Comparison of ENCODE assay signal across 14 cellular contexts in genomic region chr1:205950826-205951549, GRCh38. TPM values are rescaled to one million over a fixed set of nuclear protein-coding genes. Genes with fewer than 3 reads are reported as not detected.
DNase-seq lines count a peak whose midpoint lies in the region; ATAC-seq and TF ChIP-seq lines count a peak whose summit lies in the region.
"Had no signal": no experiment of that assay in that cellular context is flagged by ENCODE, and none has a peak within 500 bp of the region (broad histone marks: within the 10 kb centered on the region; RNA-seq: fewer than 3 reads in every experiment).

No MANE protein-coding gene starts in this region.

- peak overlapping the region in 1 of 2 donors; percentile 46 for H3K4me3 Mint-ChIP-seq in CD14-positive monocyte
- H3K4me3 Mint-ChIP-seq: CD4-positive, alpha-beta memory T cell; effector memory CD8-positive, alpha-beta T cell; stimulated activated effector memory CD8-positive, alpha-beta T cell treated with anti-CD3 and anti-CD28 coated beads, Interleukin-12 subunit alpha, Interleukin-12 subunit beta, amount 100 ng/mL, for 72 hours had no signal

- 75 to 79% methylated on average over 7 of the region's 7 CpGs for WGBS in lung, 2 donors

- H3K9me3 Mint-ChIP-seq in CD14-positive monocyte, result peaks cover 0 to 1% (median 0%) of the 10 kb centered on the region in 7 donors
- H3K9me3 Mint-ChIP-seq: effector memory CD8-positive, alpha-beta T cell; stimulated activated effector memory CD8-positive, alpha-beta T cell treated with anti-CD3 and anti-CD28 coated beads, Interleukin-12 subunit alpha, Interleukin-12 subunit beta, amount 100 ng/mL, for 72 hours had no signal

- peaks cover 0 to 14% of the 10 kb centered on the region in 2 donors for H3K4me1 ChIP-seq in lung (ENCODE audit: control insufficient read depth in 2 of 2, insufficient read depth in 2 of 2, low read length in 2 of 2)
- H3K4me1 ChIP-seq: parathyroid adenoma had no signal

- H3K4me3 ChIP-seq in WERI-Rb-1 (ENCODE audit: low read depth, low read length) (no peak overlapping the region), lung (no peak overlapping the region)

- TF ChIP-seq CTCF in CD14-positive monocyte (IDR thresholded peaks at IDR 0.05) (no peak), WERI-Rb-1 (IDR thresholded peaks at IDR 0.05; ENCODE audit: low read depth, low read length) (peak; percentile 19; the same call in 1 of the 2 replicates), lung (IDR thresholded peaks at IDR 0.05; ENCODE audit: control extremely low read depth, extremely low read depth) (no peak)

- peak; percentile 51 for ATAC-seq in lung (ENCODE audit: insufficient read depth, low FRiP score)
- no peak for ATAC-seq in GM21619 (IDR thresholded peaks at IDR 0.05; ENCODE audit: unreplicated experiment)
- ATAC-seq: effector memory CD8-positive, alpha-beta T cell; stimulated activated effector memory CD8-positive, alpha-beta T cell treated with anti-CD3 and anti-CD28 coated beads, Interleukin-12 subunit alpha, Interleukin-12 subunit beta, amount 100 ng/mL, for 72 hours had no signal

- H3K27ac Mint-ChIP-seq in CD14-positive monocyte, result peak overlapping the region in 5 of 7 donors; percentile 64 to 77 (median 66)
- H3K27ac Mint-ChIP-seq: CD4-positive, alpha-beta memory T cell; effector memory CD8-positive, alpha-beta T cell; stimulated activated effector memory CD8-positive, alpha-beta T cell treated with anti-CD3 and anti-CD28 coated beads, Interleukin-12 subunit alpha, Interleukin-12 subunit beta, amount 100 ng/mL, for 72 hours had no signal

- peaks cover 4 to 11% (median 7%) of the 10 kb centered on the region in 3 donors for H3K27me3 Mint-ChIP-seq in CD14-positive monocyte (ENCODE audit: low read depth in 3 of 3)

- DNase-seq in CD14-positive monocyte (ENCODE audit: low spot score), result peak; percentile 67
- DNase-seq in LHCN-M2 (ENCODE audit: low read depth), result peak; percentile 83
- DNase-seq in WERI-Rb-1, result no peak
- no peak for DNase-seq in lung (ENCODE audit: low spot score)
- no peak for DNase-seq in NCI-H1105 treated with DMSO at 0.1 percent for 48 hours (lab: John Stamatoyannopoulos, UW)
- DNase-seq in stimulated activated CD4-positive, alpha-beta T cell treated with anti-CD3 and anti-CD28 coated beads, Interleukin-4, amount 100 ng/mL, for 4 hours, result no peak
- no peak for DNase-seq in NCI-H1092 (lab: John Stamatoyannopoulos, UW)
- DNase-seq: amniotic stem cell; CD4-positive, alpha-beta memory T cell; effector memory CD8-positive, alpha-beta T cell; NCI-H2081 had no signal

- H3K27ac ChIP-seq in WERI-Rb-1 (no peak overlapping the region), lung (ENCODE audit: low read depth in 1 of 2, low read length in 1 of 2) (no peak overlapping the region)
- H3K27ac ChIP-seq: parathyroid adenoma had no signal

- no peaks in the 10 kb centered on the region for H3K27me3 ChIP-seq in WERI-Rb-1 (ENCODE audit: insufficient read depth, low read depth, severe bottlenecking)
- H3K27me3 ChIP-seq in lung (ENCODE audit: control insufficient read depth, insufficient read depth), result no peaks in the 10 kb centered on the region

- peaks cover 33% of the 10 kb centered on the region for H3K4me1 Mint-ChIP-seq in CD14-positive monocyte
- H3K4me1 Mint-ChIP-seq: CD4-positive, alpha-beta memory T cell; stimulated activated effector memory CD8-positive, alpha-beta T cell treated with anti-CD3 and anti-CD28 coated beads, Interleukin-12 subunit alpha, Interleukin-12 subunit beta, amount 100 ng/mL, for 72 hours had no signal

- intact Hi-C loops in CD14-positive monocyte (cut with micrococcal nuclease), result no loop called here

- H3K9me3 ChIP-seq in WERI-Rb-1 (ENCODE audit: severe bottlenecking) (peaks cover 6% of the 10 kb centered on the region), lung (ENCODE audit: control insufficient read depth in 2 of 2, insufficient read depth in 1 of 2, low read length in 1 of 2) (no peaks in the 10 kb centered on the region)

- H3K36me3 Mint-ChIP-seq in CD14-positive monocyte, result no peaks in the 10 kb centered on the region
- H3K36me3 Mint-ChIP-seq: CD4-positive, alpha-beta memory T cell; stimulated activated effector memory CD8-positive, alpha-beta T cell treated with anti-CD3 and anti-CD28 coated beads, Interleukin-12 subunit alpha, Interleukin-12 subunit beta, amount 100 ng/mL, for 72 hours had no signal

- H3K36me3 ChIP-seq in WERI-Rb-1 (no peaks in the 10 kb centered on the region), lung (ENCODE audit: control insufficient read depth in 2 of 2, insufficient read depth in 2 of 2, low read length in 2 of 2) (no peaks in the 10 kb centered on the region)

RNA-seq across cellular contexts. Expression of gene SLC26A9, which starts 7.7 kb away (rescaled TPM):
- not detected for polyA plus RNA-seq in CD14-positive monocyte
- not detected in 2 replicates for total RNA-seq in LHCN-M2 (2014; rRNA removed)
- not detected for polyA plus RNA-seq in LHCN-M2 (2012)
- 10 to 100 TPM in 1 of 2 donors, under 1 TPM in 1; 0.14 to 30.3 TPM for total RNA-seq in lung
- 10 to 100 TPM; 14.2 to 17.3 TPM for polyA plus RNA-seq in lung
- total RNA-seq: CD4-positive, alpha-beta memory T cell had no signal
- polyA plus RNA-seq: CD4-positive, alpha-beta memory T cell had no signal

RNA-seq across cellular contexts. Expression of gene RAB7B, which starts 52.2 kb away (rescaled TPM):
- polyA plus RNA-seq in CD14-positive monocyte (under 1 TPM; 0.41 to 0.52 TPM), lung (1 to 10 TPM; 3.4 to 5.3 TPM)
- total RNA-seq in LHCN-M2 (2014; rRNA removed) (3.4 and 3.9 TPM in 2 replicates), lung (10 to 100 TPM in 1 of 2 donors, 1 to 10 TPM in 1; 3.6 to 16.2 TPM)
- polyA plus RNA-seq in LHCN-M2 (2012), result 5.8 TPM
- polyA plus RNA-seq: CD4-positive, alpha-beta memory T cell had no signal

Comparison
In these comparisons a context has a peak if more than half of its experiments do, and no peak if none do; other contexts are left out.
1. DNase-seq: peak in CD14-positive monocyte (single experiment) and LHCN-M2 (single experiment); none in WERI-Rb-1 (single experiment), lung (single experiment), NCI-H1105 treated with DMSO at 0.1 percent for 48 hours (single experiment), stimulated activated CD4-positive, alpha-beta T cell treated with anti-CD3 and anti-CD28 coated beads, Interleukin-4, amount 100 ng/mL, for 4 hours (0 of 2) and NCI-H1092 (single experiment).